In genomic region chr4:85613901-85614300, GRCh38 we compare ENCODE assay signal across 33 cellular contexts.
"Had no signal": no experiment of that assay in that cellular context is flagged by ENCODE, and none has a peak within 500 bp of the region (broad histone marks: within the 10 kb centered on the region; RNA-seq: fewer than 3 reads in every experiment).

No MANE protein-coding gene starts in this region.

- H3K4me1 ChIP-seq: adrenal gland, ascending aorta, body of pancreas, breast epithelium had no signal

- H3K27me3 ChIP-seq: adrenal gland, ascending aorta, body of pancreas, brain microvascular endothelial cell, breast epithelium, cardiac muscle cell had no signal

- DNase-seq: activated effector memory CD4-positive, alpha-beta T cell treated with anti-CD3 and anti-CD28 coated beads, Interleukin-2, amount 50 U/mL, for 16 hours; activated effector memory CD4-positive, alpha-beta T cell treated with Interleukin-2 at 50 U/mL for 16 hours; activated gamma-delta T cell; activated gamma-delta T cell treated with Interleukin-2 at 50 U/mL for 16 hours; activated naive CD4-positive, alpha-beta T cell; activated naive CD4-positive, alpha-beta T cell treated with anti-CD3 and anti-CD28 coated beads for 36 hours; activated naive CD4-positive, alpha-beta T cell treated with anti-CD3 and anti-CD28 coated beads, Interleukin-2, amount 10 ng/mL, durations not matched to agents 7 days and 5 days; activated naive CD4-positive, alpha-beta T cell treated with anti-CD3 and anti-CD28 coated beads, Interleukin-2, amount 50 U/mL, for 16 hours; activated naive CD4-positive, alpha-beta T cell treated with Interleukin-2 at 50 U/mL for 16 hours; activated naive CD8-positive, alpha-beta T cell treated with anti-CD3 and anti-CD28 coated beads for 36 hours; activated naive CD8-positive, alpha-beta T cell treated with anti-CD3 and anti-CD28 coated beads, Interleukin-2, amount 10 ng/mL, durations not matched to agents 7 days and 5 days; activated naive CD8-positive, alpha-beta T cell treated with anti-CD3 and anti-CD28 coated beads, Interleukin-2, amount 50 U/mL, for 24 hours; activated T-cell treated with anti-CD3 and anti-CD28 coated beads, Interleukin-2, amount 50 U/mL, for 24 hours; activated T-cell treated with anti-CD3 and anti-CD28 coated beads, Interleukin-2, amount 50 U/mL, for 4 hours; activated T-cell treated with anti-CD3 and anti-CD28 coated beads, Interleukin-2, amount 50 U/mL, for 48 hours; activated T-cell treated with anti-CD3 and anti-CD28 coated beads, Interleukin-2, amount 50 U/mL, for 72 hours; adrenal gland; amniotic stem cell; amygdala; anterior cingulate cortex; aorta; body of pancreas; brain microvascular endothelial cell; caudate nucleus; central memory CD4-positive, alpha-beta T cell; cerebellar nuclear complex had no signal

- H3K9me3 ChIP-seq: adrenal gland, ascending aorta, body of pancreas, breast epithelium had no signal

- H3K36me3 ChIP-seq: adrenal gland, ascending aorta, brain microvascular endothelial cell, breast epithelium, cardiac muscle cell had no signal

- ATAC-seq: activated naive CD4-positive, alpha-beta T cell treated with anti-CD3 and anti-CD28 coated beads, Interleukin-2, amount 50 U/mL, for 72 hours; activated naive CD8-positive, alpha-beta T cell treated with anti-CD3 and anti-CD28 coated beads, Interleukin-2, amount 50 U/mL, for 24 hours; activated T-cell treated with anti-CD3 and anti-CD28 coated beads, Interleukin-2, amount 50 U/mL, for 4 hours; activated T-cell treated with anti-CD3 and anti-CD28 coated beads, Interleukin-2, amount 50 U/mL, for 72 hours; activated T-helper 17 cell treated with anti-CD3 and anti-CD28 coated beads, Interleukin-2, amount 50 U/mL, for 72 hours; body of pancreas had no signal

- H3K4me3 ChIP-seq: adrenal gland, ascending aorta, body of pancreas, breast epithelium, cardiac muscle cell had no signal

- FAIRE-seq: astrocyte, bronchial epithelial cell had no signal

- H3K27ac ChIP-seq: adrenal gland, ascending aorta, body of pancreas, brain microvascular endothelial cell, breast epithelium, cardiac muscle cell had no signal
